25 cellular contexts compared by ENCODE assay signal in the genomic region with DNA sequence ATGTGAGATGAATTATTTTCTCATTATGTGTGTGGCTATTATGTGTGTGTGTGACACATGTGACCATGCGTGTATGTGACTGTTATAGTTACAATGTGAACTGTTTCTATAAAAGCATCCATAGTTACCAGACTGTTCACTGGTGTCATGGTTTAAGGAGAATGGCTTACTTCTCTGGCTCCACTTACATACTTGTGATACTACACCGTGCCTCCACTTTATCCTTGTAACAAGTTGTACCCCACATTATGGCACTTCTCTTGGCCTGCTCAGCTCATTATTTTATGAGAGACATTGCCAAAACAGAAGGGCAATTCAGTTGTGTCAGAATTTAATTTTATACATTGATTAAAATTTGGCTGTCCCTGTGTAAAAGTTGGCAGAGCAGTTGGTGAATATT.
"Had no signal": no experiment of that assay in that cellular context is flagged by ENCODE, and none has a peak within 500 bp of the region (broad histone marks: within the 10 kb centered on the region; RNA-seq: fewer than 3 reads in every experiment).

No MANE protein-coding gene starts in this region.

- H3K9me3 Mint-ChIP-seq: activated naive CD4-positive, alpha-beta T cell treated with anti-CD3 and anti-CD28 coated beads, Interleukin-2, amount 50 U/mL, for 72 hours; mesothelial cell of epicardium; stimulated activated naive CD8-positive, alpha-beta T cell treated with anti-CD3 and anti-CD28 coated beads, Interleukin-15, Interleukin-2, amounts not matched to agents 100 ng/mL and 50 ng/mL, for 24 hours had no signal

- H3K27ac Mint-ChIP-seq: activated naive CD4-positive, alpha-beta T cell treated with anti-CD3 and anti-CD28 coated beads, Interleukin-2, amount 50 U/mL, for 72 hours; mesothelial cell of epicardium; naive thymus-derived CD8-positive, alpha-beta T cell; stimulated activated naive CD8-positive, alpha-beta T cell treated with anti-CD3 and anti-CD28 coated beads, Interleukin-15, Interleukin-2, amounts not matched to agents 100 ng/mL and 50 ng/mL, for 24 hours had no signal

- ATAC-seq: activated naive CD4-positive, alpha-beta T cell treated with anti-CD3 and anti-CD28 coated beads, Interleukin-2, amount 50 U/mL, for 72 hours; foreskin keratinocyte; left lobe of liver; naive thymus-derived CD8-positive, alpha-beta T cell; pancreas; right lobe of liver had no signal

- H3K27ac ChIP-seq: foreskin keratinocyte, pancreas, right lobe of liver, skin epidermis, tibial artery, VCaP had no signal

- H3K4me1 ChIP-seq: foreskin keratinocyte, pancreas, right lobe of liver had no signal

- H3K4me3 ChIP-seq: pancreas, right lobe of liver, skin epidermis, tibial artery had no signal

- H3K9me3 ChIP-seq: pancreas, right lobe of liver, tibial artery had no signal

- DNase-seq: activated CD4-positive, alpha-beta T cell treated with anti-CD3 and anti-CD28 coated beads, Interleukin-2, amount 50 U/mL, for 1 hour; activated CD4-positive, CD25-positive, alpha-beta regulatory T cell treated with anti-CD3 and anti-CD28 coated beads, Interleukin-2, amount 50 U/mL, for 72 hours; activated gamma-delta T cell treated with Interleukin-2 at 50 U/mL for 16 hours; activated T-cell treated with anti-CD3 and anti-CD28 coated beads, Interleukin-2, amount 50 U/mL, for 1 hour; aorta; caudate nucleus; dermis blood vessel endothelial cell; effector CD8-positive, alpha-beta T cell; erythroblast; hypothalamus; kidney; naive thymus-derived CD8-positive, alpha-beta T cell; pancreas; right lobe of liver; stimulated activated CD4-positive, alpha-beta T cell treated with anti-CD3 and anti-CD28 coated beads, Interleukin-1b, Interleukin-23, amount 100 ng/mL, for 48 hours; T-helper 2 cell; tibial artery had no signal

- H3K4me1 Mint-ChIP-seq: mesothelial cell of epicardium had no signal

- H3K27me3 ChIP-seq: foreskin keratinocyte, pancreas, right lobe of liver, tibial artery had no signal

- H3K27me3 Mint-ChIP-seq: brain; naive thymus-derived CD8-positive, alpha-beta T cell; stimulated activated naive CD8-positive, alpha-beta T cell treated with anti-CD3 and anti-CD28 coated beads, Interleukin-15, Interleukin-2, amounts not matched to agents 100 ng/mL and 50 ng/mL, for 24 hours had no signal

- H3K4me3 Mint-ChIP-seq: mesothelial cell of epicardium; naive thymus-derived CD8-positive, alpha-beta T cell; stimulated activated naive CD8-positive, alpha-beta T cell treated with anti-CD3 and anti-CD28 coated beads, Interleukin-15, Interleukin-2, amounts not matched to agents 100 ng/mL and 50 ng/mL, for 24 hours had no signal
